Comparison of ENCODE assay signal across 8 cellular contexts in genomic region chr1:27111771-27112573, GRCh38. TPM values are rescaled to one million over a fixed set of nuclear protein-coding genes. Genes with fewer than 3 reads are reported as not detected.
DNase-seq lines count a peak whose midpoint lies in the region; ATAC-seq lines count a peak whose summit lies in the region.

No MANE protein-coding gene starts in this region.

- CTCF ChIA-PET in activated CD4-positive, alpha-beta T cell treated with anti-CD3 and anti-CD28 coated beads, Interleukin-2, amount 10 ng/mL, durations not matched to agents 7 days and 5 days (lab: Charles Lee), result interaction anchor here (0.5 to 2.8 kb wide), 17 partner anchors 9 to 189 kb away, joined by 3 to 11 read pairs (median 4); partner anchors contain the start of gene SLC9A1

- no peaks in the 10 kb centered on the region for H3K9me3 Mint-ChIP-seq in activated CD4-positive, alpha-beta T cell treated with anti-CD3 and anti-CD28 coated beads, Interleukin-2, amount 10 ng/mL, durations not matched to agents 7 days and 5 days
- H3K9me3 Mint-ChIP-seq in memory B cell, result no peaks in the 10 kb centered on the region

- H3K4me1 Mint-ChIP-seq in activated CD4-positive, alpha-beta T cell treated with anti-CD3 and anti-CD28 coated beads, Interleukin-2, amount 10 ng/mL, durations not matched to agents 7 days and 5 days, result peaks cover 60% of the 10 kb centered on the region
- H3K4me1 Mint-ChIP-seq in memory B cell, result peaks cover 25% of the 10 kb centered on the region

- peak; percentile 100 for ATAC-seq in memory B cell (ENCODE audit: low read depth)

- H3K36me3 Mint-ChIP-seq in activated CD4-positive, alpha-beta T cell treated with anti-CD3 and anti-CD28 coated beads, Interleukin-2, amount 10 ng/mL, durations not matched to agents 7 days and 5 days (ENCODE audit: low read depth), result peaks cover 17% of the 10 kb centered on the region
- H3K36me3 Mint-ChIP-seq in memory B cell, result peaks cover 1% of the 10 kb centered on the region

- no peaks in the 10 kb centered on the region for H3K27me3 Mint-ChIP-seq in activated CD4-positive, alpha-beta T cell treated with anti-CD3 and anti-CD28 coated beads, Interleukin-2, amount 10 ng/mL, durations not matched to agents 7 days and 5 days
- no peaks in the 10 kb centered on the region for H3K27me3 Mint-ChIP-seq in memory B cell

- H3K4me3 Mint-ChIP-seq in activated CD4-positive, alpha-beta T cell treated with anti-CD3 and anti-CD28 coated beads, Interleukin-2, amount 10 ng/mL, durations not matched to agents 7 days and 5 days, result no peak overlapping the region
- H3K4me3 Mint-ChIP-seq in memory B cell, result peak overlapping the region; percentile 40

- peak overlapping the region; percentile 80 for H3K27ac Mint-ChIP-seq in activated CD4-positive, alpha-beta T cell treated with anti-CD3 and anti-CD28 coated beads, Interleukin-2, amount 10 ng/mL, durations not matched to agents 7 days and 5 days
- H3K27ac Mint-ChIP-seq in memory B cell, result peak overlapping the region; percentile 12

- POLR2A ChIA-PET in activated CD4-positive, alpha-beta T cell treated with anti-CD3 and anti-CD28 coated beads, Interleukin-2, amount 10 ng/mL, durations not matched to agents 7 days and 5 days (lab: Charles Lee), result interaction anchor here (0.7 kb wide), 1 partner anchor 25 kb away, joined by 4 read pairs; no protein-coding TSS in a partner anchor

- DNase-seq in ELR (ENCODE audit: low read depth), result peak; percentile 98
- DNase-seq in H4 (ENCODE audit: low spot score), result peak; percentile 97
- DNase-seq in NCI-H2107 treated with DMSO at 0.1 percent for 48 hours (lab: John Stamatoyannopoulos, UW; ENCODE audit: unreplicated experiment), result peak; percentile 30
- DNase-seq in activated CD4-positive, alpha-beta T cell treated with anti-CD3 and anti-CD28 coated beads, Interleukin-2, amount 10 ng/mL, durations not matched to agents 7 days and 5 days, result peak; percentile 77
- DNase-seq in dedifferentiated amniotic fluid mesenchymal stem cell (ENCODE audit: extremely low spot score), result peak; percentile 91
- peak in 1 of 2 donors; percentile 43 for DNase-seq in memory B cell (ENCODE audit: low spot score in 2 of 2)
- DNase-seq in stimulated activated CD8-positive, alpha-beta memory T cell treated with anti-CD3 and anti-CD28 coated beads, Interleukin-15, amount 100 ng/mL, for 1 hour (ENCODE audit: low read depth), result peak; percentile 20
- no peak for DNase-seq in NCI-H1930 (lab: John Stamatoyannopoulos, UW)

RNA-seq across cellular contexts. Expression of gene SLC9A1, which starts 43.0 kb away (rescaled TPM):
- 1.6 and 5.2 TPM in 2 replicates for total RNA-seq in H4 (2014; rRNA removed; shearing (Covaris generic))
- total RNA-seq in activated CD4-positive, alpha-beta T cell treated with anti-CD3 and anti-CD28 coated beads, Interleukin-2, amount 10 ng/mL, durations not matched to agents 7 days and 5 days, result 10 to 100 TPM; 24.8 to 32.4 TPM

Comparison
In these comparisons a context has a peak if more than half of its experiments do, and no peak if none do; other contexts are left out.
1. DNase-seq: peak in ELR (single experiment), H4 (single experiment), NCI-H2107 treated with DMSO at 0.1 percent for 48 hours (single experiment), activated CD4-positive, alpha-beta T cell treated with anti-CD3 and anti-CD28 coated beads, Interleukin-2, amount 10 ng/mL, durations not matched to agents 7 days and 5 days (single experiment), dedifferentiated amniotic fluid mesenchymal stem cell (single experiment) and stimulated activated CD8-positive, alpha-beta memory T cell treated with anti-CD3 and anti-CD28 coated beads, Interleukin-15, amount 100 ng/mL, for 1 hour (single experiment); none in NCI-H1930 (0 of 2).